15 cellular contexts compared by ENCODE assay signal in the genomic region with DNA sequence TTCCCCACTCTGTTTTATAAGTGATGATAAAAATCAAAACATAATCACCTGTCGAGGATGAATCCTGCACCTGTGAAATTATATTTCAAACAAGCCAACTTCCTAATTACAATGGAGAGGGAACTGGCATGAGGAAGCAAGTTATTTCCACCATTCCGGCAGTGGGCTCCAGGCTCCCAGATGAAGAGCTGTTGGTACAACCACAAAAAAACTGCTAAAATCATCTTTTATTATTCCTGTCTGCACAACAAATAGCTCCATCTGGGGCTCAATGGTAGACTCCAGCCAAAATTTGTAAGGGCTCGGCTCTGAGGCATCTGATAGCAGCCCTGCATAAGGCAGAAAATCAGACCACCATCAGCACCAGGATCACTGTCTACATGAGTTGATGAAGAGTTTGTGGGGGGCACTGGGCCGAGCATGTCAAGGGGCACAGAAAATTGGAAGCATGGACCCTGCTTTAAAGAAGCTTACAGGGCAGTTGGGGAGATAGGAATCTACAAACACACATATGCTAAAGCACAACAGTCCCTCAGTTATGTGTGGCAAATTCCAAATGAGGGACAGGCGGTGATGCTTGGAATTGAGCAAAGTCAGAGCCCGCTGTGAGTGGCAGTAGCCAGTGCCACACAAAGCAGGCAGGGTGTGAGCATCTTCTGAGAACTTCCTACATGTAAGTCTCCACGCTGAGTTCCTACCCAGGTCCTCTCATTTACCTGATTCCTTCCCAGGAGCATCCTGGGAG.
"Had no signal": no experiment of that assay in that cellular context is flagged by ENCODE, and none has a peak within 500 bp of the region (broad histone marks: within the 10 kb centered on the region; RNA-seq: fewer than 3 reads in every experiment).

No MANE protein-coding gene starts in this region.

- H3K4me1 Mint-ChIP-seq: activated CD4-positive, alpha-beta memory T cell treated with anti-CD3 and anti-CD28 coated beads, Interleukin-2, amount 10 ng/mL, durations not matched to agents 7 days and 5 days; activated CD8-positive, alpha-beta memory T cell treated with anti-CD3 and anti-CD28 coated beads, Interleukin-2, amount 10 ng/mL, durations not matched to agents 7 days and 5 days had no signal

- H3K36me3 Mint-ChIP-seq: activated CD8-positive, alpha-beta memory T cell treated with anti-CD3 and anti-CD28 coated beads, Interleukin-2, amount 10 ng/mL, durations not matched to agents 7 days and 5 days had no signal

- ATAC-seq: activated CD8-positive, alpha-beta memory T cell treated with anti-CD3 and anti-CD28 coated beads, Interleukin-2, amount 10 ng/mL, durations not matched to agents 7 days and 5 days; effector memory CD8-positive, alpha-beta T cell; naive thymus-derived CD8-positive, alpha-beta T cell; WTC11 had no signal

- H3K9me3 Mint-ChIP-seq: activated CD4-positive, alpha-beta memory T cell treated with anti-CD3 and anti-CD28 coated beads, Interleukin-2, amount 10 ng/mL, durations not matched to agents 7 days and 5 days had no signal

- H3K27ac Mint-ChIP-seq: activated CD4-positive, alpha-beta memory T cell treated with anti-CD3 and anti-CD28 coated beads, Interleukin-2, amount 10 ng/mL, durations not matched to agents 7 days and 5 days; activated CD8-positive, alpha-beta memory T cell treated with anti-CD3 and anti-CD28 coated beads, Interleukin-2, amount 10 ng/mL, durations not matched to agents 7 days and 5 days; effector memory CD8-positive, alpha-beta T cell; immature natural killer cell; naive thymus-derived CD8-positive, alpha-beta T cell; T-cell had no signal

- DNase-seq: activated CD4-positive, alpha-beta memory T cell treated with anti-CD3 and anti-CD28 coated beads, Interleukin-2, amount 10 ng/mL, durations not matched to agents 7 days and 5 days; activated CD4-positive, alpha-beta T cell treated with anti-CD3 and anti-CD28 coated beads for 48 hours; activated CD8-positive, alpha-beta memory T cell treated with anti-CD3 and anti-CD28 coated beads, Interleukin-2, amount 10 ng/mL, durations not matched to agents 7 days and 5 days; anterior cingulate cortex; effector memory CD8-positive, alpha-beta T cell; immature natural killer cell; naive thymus-derived CD8-positive, alpha-beta T cell; sigmoid colon; spleen; stimulated activated CD4-positive, alpha-beta T cell treated with anti-CD3 and anti-CD28 coated beads, Interleukin-4, amount 100 ng/mL, for 4 hours; stimulated activated naive CD4-positive, alpha-beta T cell; T-cell; upper lobe of right lung had no signal

- H3K4me3 Mint-ChIP-seq: activated CD4-positive, alpha-beta memory T cell treated with anti-CD3 and anti-CD28 coated beads, Interleukin-2, amount 10 ng/mL, durations not matched to agents 7 days and 5 days; activated CD8-positive, alpha-beta memory T cell treated with anti-CD3 and anti-CD28 coated beads, Interleukin-2, amount 10 ng/mL, durations not matched to agents 7 days and 5 days; effector memory CD8-positive, alpha-beta T cell; immature natural killer cell; memory B cell; naive thymus-derived CD8-positive, alpha-beta T cell; T-cell; WTC11 had no signal

- H3K27me3 Mint-ChIP-seq: activated CD4-positive, alpha-beta memory T cell treated with anti-CD3 and anti-CD28 coated beads, Interleukin-2, amount 10 ng/mL, durations not matched to agents 7 days and 5 days; memory B cell had no signal
